28 cellular contexts compared by ENCODE assay signal in the genomic region with DNA sequence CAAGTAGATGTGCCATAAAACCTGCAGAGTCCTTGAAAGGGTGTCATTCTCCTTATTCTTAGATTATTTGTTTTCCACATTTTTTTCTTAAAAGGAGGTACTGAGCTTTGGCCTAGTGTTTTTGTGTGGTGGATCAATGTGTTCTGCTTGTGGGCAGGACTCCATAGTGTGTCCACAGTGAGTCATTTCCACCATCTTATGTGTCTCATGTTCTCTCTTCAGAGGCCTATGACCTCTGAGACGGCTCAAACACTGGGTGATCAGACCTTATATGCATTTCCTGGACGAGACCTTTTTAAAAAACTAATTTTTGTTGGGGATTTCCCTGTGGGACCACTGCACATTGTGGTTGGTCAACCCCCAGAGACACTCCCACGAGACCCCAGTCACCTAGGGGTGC.
DNase-seq lines count a peak whose midpoint lies in the region; ATAC-seq and TF ChIP-seq lines count a peak whose summit lies in the region.
"Had no signal": no experiment of that assay in that cellular context is flagged by ENCODE, and none has a peak within 500 bp of the region (broad histone marks: within the 10 kb centered on the region; RNA-seq: fewer than 3 reads in every experiment).

No MANE protein-coding gene starts in this region.

- no peak for DNase-seq in stimulated activated naive CD8-positive, alpha-beta T cell treated with anti-CD3 and anti-CD28 coated beads, Interleukin-15, Interleukin-2, amounts not matched to agents 100 U/mL and 50 U/mL, for 24 hours
- DNase-seq in stimulated activated naive CD8-positive, alpha-beta T cell treated with anti-CD3 and anti-CD28 coated beads, Interleukin-15, amount 100 ng/mL, for 72 hours, result no peak
- DNase-seq in RPMI7951 (ENCODE audit: low read depth) (peak; percentile 20), epithelial cell of esophagus (ENCODE audit: low read depth) (peak; percentile 13), iPS-NIHi11 (ENCODE audit: low spot score) (no peak), lower lobe of right lung (no peak), NCI-H128 (lab: John Stamatoyannopoulos, UW; ENCODE audit: unreplicated experiment) (no peak)
- peak; percentile 2 for DNase-seq in stimulated activated naive B cell treated with anti-CD40 and anti-IgM and Interleukin-4, amounts not matched to agents 10 μg/mL and 1 μg/mL and 100 μg/mL, for 72 hours
- DNase-seq: activated B cell treated with CpG ODN at 0.5 μM for 24 hours; activated naive CD4-positive, alpha-beta T cell treated with anti-CD3 and anti-CD28 coated beads, Interleukin-2, amount 50 U/mL, for 16 hours; BE2C; CD8-positive, alpha-beta memory T cell; cortex of kidney; DMS153; esophagus squamous epithelium; gastrocnemius medialis; NCI-H1048; NCI-H1930; NCI-H526; psoas muscle; stimulated activated CD4-positive, alpha-beta T cell treated with anti-CD3 and anti-CD28 coated beads, Interleukin-1b, Interleukin-23, amount 100 ng/mL, for 48 hours; stimulated activated CD8-positive, alpha-beta memory T cell treated with anti-CD3 and anti-CD28 coated beads, Interleukin-4, amount 100 ng/mL, for 48 hours; substantia nigra; T-helper 1 cell had no signal

- H3K27me3 ChIP-seq in lower lobe of right lung (ENCODE audit: low read depth), result no peaks in the 10 kb centered on the region
- H3K27me3 ChIP-seq: BE2C, esophagus squamous epithelium, gastrocnemius medialis, hepatocyte, neutrophil had no signal

- intact Hi-C loops in lower lobe of right lung (cut with DNase I), result no loop called here

- H3K27ac Mint-ChIP-seq in stimulated activated naive CD8-positive, alpha-beta T cell treated with anti-CD3 and anti-CD28 coated beads, Interleukin-15, amount 100 ng/mL, for 72 hours, result no peak overlapping the region
- no peak overlapping the region for H3K27ac Mint-ChIP-seq in stimulated activated naive B cell treated with anti-CD40 and anti-IgM and Interleukin-4, amounts not matched to agents 10 μg/mL and 1 μg/mL and 100 μg/mL, for 72 hours
- H3K27ac Mint-ChIP-seq: activated B cell treated with CpG ODN at 0.5 μM for 24 hours; CD8-positive, alpha-beta memory T cell; type B pancreatic cell had no signal

- H3K4me3 ChIP-seq in epithelial cell of esophagus (ENCODE audit: low read length) (no peak overlapping the region), lower lobe of right lung (no peak overlapping the region)
- H3K4me3 ChIP-seq: A549, esophagus squamous epithelium, gastrocnemius medialis, hepatocyte, psoas muscle had no signal

- H3K9me3 Mint-ChIP-seq in stimulated activated naive CD8-positive, alpha-beta T cell treated with anti-CD3 and anti-CD28 coated beads, Interleukin-15, amount 100 ng/mL, for 72 hours, result peaks cover 5 to 9% of the 10 kb centered on the region in 2 donors
- H3K9me3 Mint-ChIP-seq in stimulated activated naive B cell treated with anti-CD40 and anti-IgM and Interleukin-4, amounts not matched to agents 10 μg/mL and 1 μg/mL and 100 μg/mL, for 72 hours, result peaks cover 10 to 13% of the 10 kb centered on the region in 2 donors
- H3K9me3 Mint-ChIP-seq: type B pancreatic cell had no signal

- TF ChIP-seq CTCF in epithelial cell of esophagus (IDR thresholded peaks at IDR 0.05; ENCODE audit: insufficient read depth, low read depth, low read length, missing control alignments) (no peak), lower lobe of right lung (IDR thresholded peaks at IDR 0.05) (no peak)

- H3K4me1 ChIP-seq in lower lobe of right lung, result no peaks in the 10 kb centered on the region
- H3K4me1 ChIP-seq: A549, BE2C, esophagus squamous epithelium, gastrocnemius medialis, psoas muscle had no signal

- H3K9me3 ChIP-seq in lower lobe of right lung, result peaks cover 23% of the 10 kb centered on the region
- H3K9me3 ChIP-seq: A549, BE2C, gastrocnemius medialis, neutrophil had no signal

- ATAC-seq in stimulated activated naive CD8-positive, alpha-beta T cell treated with anti-CD3 and anti-CD28 coated beads, Interleukin-15, Interleukin-2, amounts not matched to agents 100 U/mL and 50 U/mL, for 24 hours, result peak; percentile 85
- no peak for ATAC-seq in stimulated activated naive CD8-positive, alpha-beta T cell treated with anti-CD3 and anti-CD28 coated beads, Interleukin-15, amount 100 ng/mL, for 72 hours
- peak; percentile 83 to 87 for ATAC-seq in stimulated activated naive B cell treated with anti-CD40 and anti-IgM and Interleukin-4, amounts not matched to agents 10 μg/mL and 1 μg/mL and 100 μg/mL, for 72 hours (replicated peaks)
- no peak for ATAC-seq in lower lobe of right lung
- ATAC-seq: A549, gastrocnemius medialis, psoas muscle had no signal

- no peak overlapping the region for H3K27ac ChIP-seq in lower lobe of right lung
- H3K27ac ChIP-seq: A549, esophagus squamous epithelium, gastrocnemius medialis, hepatocyte, neutrophil, psoas muscle had no signal

- no peaks in the 10 kb centered on the region for H3K36me3 ChIP-seq in lower lobe of right lung
- H3K36me3 ChIP-seq: BE2C, gastrocnemius medialis, neutrophil had no signal

- H3K4me1 Mint-ChIP-seq in stimulated activated naive CD8-positive, alpha-beta T cell treated with anti-CD3 and anti-CD28 coated beads, Interleukin-15, amount 100 ng/mL, for 72 hours, result peaks cover 5% of the 10 kb centered on the region
- H3K4me1 Mint-ChIP-seq in stimulated activated naive B cell treated with anti-CD40 and anti-IgM and Interleukin-4, amounts not matched to agents 10 μg/mL and 1 μg/mL and 100 μg/mL, for 72 hours, result peaks cover 0 to 3% of the 10 kb centered on the region in 2 donors
- H3K4me1 Mint-ChIP-seq: activated B cell treated with CpG ODN at 0.5 μM for 24 hours; CD8-positive, alpha-beta memory T cell had no signal

- H3K27me3 Mint-ChIP-seq in stimulated activated naive CD8-positive, alpha-beta T cell treated with anti-CD3 and anti-CD28 coated beads, Interleukin-15, amount 100 ng/mL, for 72 hours, result no peaks in the 10 kb centered on the region
- peaks cover 7 to 23% of the 10 kb centered on the region in 2 donors for H3K27me3 Mint-ChIP-seq in stimulated activated naive B cell treated with anti-CD40 and anti-IgM and Interleukin-4, amounts not matched to agents 10 μg/mL and 1 μg/mL and 100 μg/mL, for 72 hours
- H3K27me3 Mint-ChIP-seq: activated B cell treated with CpG ODN at 0.5 μM for 24 hours had no signal

- no peak overlapping the region for H3K4me3 Mint-ChIP-seq in stimulated activated naive CD8-positive, alpha-beta T cell treated with anti-CD3 and anti-CD28 coated beads, Interleukin-15, amount 100 ng/mL, for 72 hours
- H3K4me3 Mint-ChIP-seq in stimulated activated naive B cell treated with anti-CD40 and anti-IgM and Interleukin-4, amounts not matched to agents 10 μg/mL and 1 μg/mL and 100 μg/mL, for 72 hours, result no peak overlapping the region
- H3K4me3 Mint-ChIP-seq: activated B cell treated with CpG ODN at 0.5 μM for 24 hours; CD8-positive, alpha-beta memory T cell; type B pancreatic cell had no signal

- H3K36me3 Mint-ChIP-seq in stimulated activated naive B cell treated with anti-CD40 and anti-IgM and Interleukin-4, amounts not matched to agents 10 μg/mL and 1 μg/mL and 100 μg/mL, for 72 hours, result peaks cover 0 to 2% of the 10 kb centered on the region in 2 donors
- H3K36me3 Mint-ChIP-seq: type B pancreatic cell had no signal

Comparison
In these comparisons a context has a peak if more than half of its experiments do, and no peak if none do; other contexts are left out.
1. ATAC-seq: peak in stimulated activated naive CD8-positive, alpha-beta T cell treated with anti-CD3 and anti-CD28 coated beads, Interleukin-15, Interleukin-2, amounts not matched to agents 100 U/mL and 50 U/mL, for 24 hours (single experiment) and stimulated activated naive B cell treated with anti-CD40 and anti-IgM and Interleukin-4, amounts not matched to agents 10 μg/mL and 1 μg/mL and 100 μg/mL, for 72 hours (2 of 2); none in stimulated activated naive CD8-positive, alpha-beta T cell treated with anti-CD3 and anti-CD28 coated beads, Interleukin-15, amount 100 ng/mL, for 72 hours (single experiment) and lower lobe of right lung (0 of 2).
2. DNase-seq: peak in RPMI7951 (single experiment), epithelial cell of esophagus (single experiment) and stimulated activated naive B cell treated with anti-CD40 and anti-IgM and Interleukin-4, amounts not matched to agents 10 μg/mL and 1 μg/mL and 100 μg/mL, for 72 hours (single experiment); none in stimulated activated naive CD8-positive, alpha-beta T cell treated with anti-CD3 and anti-CD28 coated beads, Interleukin-15, Interleukin-2, amounts not matched to agents 100 U/mL and 50 U/mL, for 24 hours (single experiment), stimulated activated naive CD8-positive, alpha-beta T cell treated with anti-CD3 and anti-CD28 coated beads, Interleukin-15, amount 100 ng/mL, for 72 hours (0 of 2), iPS-NIHi11 (single experiment), lower lobe of right lung (single experiment) and NCI-H128 (single experiment).